Comparison of ENCODE assay signal across 26 cellular contexts in genomic region chr1:31189696-31190674, GRCh38. TPM values are rescaled to one million over a fixed set of nuclear protein-coding genes. Genes with fewer than 3 reads are reported as not detected.
A peak's percentile ranks its signal among the peaks of the same experiment; 100 is the strongest.
DNase-seq lines count a peak whose midpoint lies in the region; ATAC-seq, FAIRE-seq and TF ChIP-seq lines count a peak whose summit lies in the region.
"Had no signal": no experiment of that assay in that cellular context is flagged by ENCODE, and none has a peak within 500 bp of the region (broad histone marks: within the 10 kb centered on the region; RNA-seq: fewer than 3 reads in every experiment).

No MANE protein-coding gene starts in this region.

- no peak for TF ChIP-seq CTCF in natural killer cell (IDR thresholded peaks at IDR 0.05)
- TF ChIP-seq CTCF in brain (conservative IDR thresholded peaks at IDR 0.05), result no peak
- no peak for TF ChIP-seq CTCF in H1 (IDR thresholded peaks at IDR 0.05; ENCODE audit: control extremely low read depth in 1 of 3, insufficient read depth in 1 of 3, low read depth in 1 of 3, low read length in 3 of 3)
- no peak for TF ChIP-seq CTCF in foreskin fibroblast (IDR thresholded peaks at IDR 0.05; ENCODE audit: low read depth, low read length)

- no peak overlapping the region for H3K27ac ChIP-seq in H1 (ENCODE audit: low read depth, low read length)
- H3K27ac ChIP-seq in CD8-positive, alpha-beta memory T cell (ENCODE audit: low read depth, low read length), result no peak overlapping the region
- H3K27ac ChIP-seq: BLaER1, GM23248, SK-N-MC had no signal

- no peak overlapping the region for H3K56ac ChIP-seq in H1 (replicated peaks; ENCODE audit: insufficient read length, low read depth, low read length)

- H3K4ac ChIP-seq in H1 (replicated peaks; ENCODE audit: insufficient read length, low read depth, low read length), result no peak overlapping the region

- no peak for TF ChIP-seq RAD21 in H1 (IDR thresholded peaks at IDR 0.05 in 1 of 2, conservative IDR thresholded peaks at IDR 0.05 in 1 of 2; ENCODE audit: low read depth in 2 of 2, low read length in 2 of 2)

- peaks cover 0 to 3% (median 0%) of the 10 kb centered on the region in 4 experiments; a peak in 2 of 7 replicates for H3K4me1 ChIP-seq in H1 (replicated peaks in 1 of 4; ENCODE audit: control insufficient read depth in 3 of 4, insufficient read depth in 4 of 4, low read length in 3 of 4)
- H3K4me1 ChIP-seq in CD8-positive, alpha-beta memory T cell (ENCODE audit: insufficient read depth, low read length), result no peaks in the 10 kb centered on the region

- H2AFZ ChIP-seq in H1 (ENCODE audit: low read length), result no peak overlapping the region
- H2AFZ ChIP-seq: GM23248 had no signal

- no peaks in the 10 kb centered on the region for H3K36me3 ChIP-seq in H1 (ENCODE audit: control insufficient read depth in 2 of 4, insufficient read depth in 4 of 4, low read length in 3 of 4)
- H3K36me3 ChIP-seq in CD8-positive, alpha-beta memory T cell (ENCODE audit: insufficient read depth, low read length), result no peaks in the 10 kb centered on the region
- H3K36me3 ChIP-seq: BLaER1 had no signal

- H3K14ac ChIP-seq in H1 (ENCODE audit: insufficient read length), result no peak overlapping the region

- DNase-seq in natural killer cell treated with Interleukin-12 subunit alpha and Interleukin-12 subunit beta and Interleukin-15 and Interleukin-18, amount 100 ng/mL, for 72 hours (ENCODE audit: low spot score), result peak; percentile 53
- DNase-seq in natural killer cell, result no peak
- no peak for DNase-seq in H1 (ENCODE audit: low read depth in 1 of 2, low spot score in 2 of 2)
- no peak for DNase-seq in foreskin fibroblast
- DNase-seq in cortex of kidney (lab: John Stamatoyannopoulos, UW), result no peak
- DNase-seq in NCI-H187 treated with DMSO at 0.1 percent for 48 hours (lab: John Stamatoyannopoulos, UW), result no peak
- no peak for DNase-seq in CD8-positive, alpha-beta memory T cell
- DNase-seq: CD4-positive, CD25-positive, alpha-beta regulatory T cell; GDM1; GM23248; H9; HFFc6; NCI-H1092 treated with DMSO at 0.1 percent for 48 hours; NCI-H1436; NCI-H187; NCI-H2171 treated with DMSO at 0.1 percent for 48 hours; NCI-H524 treated with DMSO at 0.1 percent for 48 hours; NCI-H774; SIG-M5 had no signal

- H3K27ac Mint-ChIP-seq in natural killer cell treated with Interleukin-12 subunit alpha and Interleukin-12 subunit beta and Interleukin-15 and Interleukin-18, amount 100 ng/mL, for 72 hours, result no peak overlapping the region
- H3K27ac Mint-ChIP-seq in natural killer cell (no peak overlapping the region), brain (peak overlapping the region in 3 of 5 experiments; percentile 23 to 56 (median 33))
- no peak overlapping the region for H3K27ac Mint-ChIP-seq in CD8-positive, alpha-beta memory T cell
- H3K27ac Mint-ChIP-seq: CD4-positive, CD25-positive, alpha-beta regulatory T cell; HFFc6; IgD-negative memory B cell had no signal

- no peak overlapping the region for H3K4me3 ChIP-seq in H1 (ENCODE audit: extremely low read depth in 1 of 4, insufficient read depth in 2 of 4, low read depth in 3 of 4, low read length in 4 of 4)
- H3K4me3 ChIP-seq in foreskin fibroblast (ENCODE audit: low read depth in 1 of 2, low read length in 2 of 2), result no peak overlapping the region
- no peak overlapping the region for H3K4me3 ChIP-seq in CD8-positive, alpha-beta memory T cell (ENCODE audit: low read length)
- H3K4me3 ChIP-seq: BLaER1, GM23248, SK-N-MC had no signal

- H3K9ac ChIP-seq in H1 (replicated peaks in 1 of 4; ENCODE audit: extremely low read depth in 1 of 4, low read depth in 3 of 4, low read length in 3 of 4), result no peak overlapping the region
- H3K9ac ChIP-seq: BLaER1, GM23248 had no signal

- H2BK5ac ChIP-seq in H1 (ENCODE audit: low read depth, low read length), result no peak overlapping the region

- no peaks in the 10 kb centered on the region for H3K9me3 Mint-ChIP-seq in natural killer cell treated with Interleukin-12 subunit alpha and Interleukin-12 subunit beta and Interleukin-15 and Interleukin-18, amount 100 ng/mL, for 72 hours
- no peaks in the 10 kb centered on the region for H3K9me3 Mint-ChIP-seq in natural killer cell
- H3K9me3 Mint-ChIP-seq in brain, result peaks cover 0 to 1% (median 0%) of the 10 kb centered on the region in 5 experiments
- H3K9me3 Mint-ChIP-seq in CD8-positive, alpha-beta memory T cell, result no peaks in the 10 kb centered on the region
- H3K9me3 Mint-ChIP-seq: H9, HFFc6 had no signal

- H3K27me3 ChIP-seq in H1 (replicated peaks in 1 of 4; ENCODE audit: control insufficient read depth in 3 of 4, extremely low read depth in 1 of 4, insufficient read depth in 3 of 4, low read length in 3 of 4), result no peaks in the 10 kb centered on the region
- no peaks in the 10 kb centered on the region for H3K27me3 ChIP-seq in CD8-positive, alpha-beta memory T cell (ENCODE audit: insufficient read depth, low read length, poor library complexity, severe bottlenecking)
- H3K27me3 ChIP-seq: BLaER1 had no signal

- no peaks in the 10 kb centered on the region for H3K4me1 Mint-ChIP-seq in natural killer cell treated with Interleukin-12 subunit alpha and Interleukin-12 subunit beta and Interleukin-15 and Interleukin-18, amount 100 ng/mL, for 72 hours (ENCODE audit: low read depth in 2 of 2)
- no peaks in the 10 kb centered on the region for H3K4me1 Mint-ChIP-seq in natural killer cell
- H3K4me1 Mint-ChIP-seq in brain, result peaks cover 11% of the 10 kb centered on the region
- no peaks in the 10 kb centered on the region for H3K4me1 Mint-ChIP-seq in CD8-positive, alpha-beta memory T cell
- H3K4me1 Mint-ChIP-seq: CD4-positive, CD25-positive, alpha-beta regulatory T cell; IgD-negative memory B cell had no signal

- no peak for FAIRE-seq in H1 (lab: Jason Lieb, UNC)
- FAIRE-seq: D721Med, GM12891, RCC 7860 had no signal

- H3K23me2 ChIP-seq in H1 (ENCODE audit: low read depth, low read length), result peaks cover 3% of the 10 kb centered on the region; the same call in 1 of the 2 replicates

- no peak overlapping the region for H4K5ac ChIP-seq in H1 (ENCODE audit: insufficient read length, low read depth, low read length)

- TF ChIP-seq POLR2A in H1 (IDR thresholded peaks at IDR 0.05; ENCODE audit: control extremely low read depth in 1 of 2, low read depth in 2 of 2, low read length in 2 of 2), result no peak

- CTCF ChIA-PET in H1 (lab: Charles Lee; ENCODE audit: partially characterized antibody), result interaction anchor here (0.6 to 3.7 kb wide), 12 partner anchors 8 to 232 kb away, joined by 3 to 14 read pairs (median 6); no protein-coding TSS in a partner anchor
- CTCF ChIA-PET in CD8-positive, alpha-beta memory T cell (lab: Charles Lee), result no interaction called here

- H3K27me3 Mint-ChIP-seq in natural killer cell treated with Interleukin-12 subunit alpha and Interleukin-12 subunit beta and Interleukin-15 and Interleukin-18, amount 100 ng/mL, for 72 hours, result peaks cover 10 to 11% of the 10 kb centered on the region in 2 donors
- H3K27me3 Mint-ChIP-seq in natural killer cell (ENCODE audit: low read depth in 2 of 2) (peaks cover 8 to 9% of the 10 kb centered on the region in 2 donors), brain (no peaks in the 10 kb centered on the region)
- peaks cover 1 to 10% of the 10 kb centered on the region in 2 donors for H3K27me3 Mint-ChIP-seq in CD8-positive, alpha-beta memory T cell

- H3K9me3 ChIP-seq in H1 (ENCODE audit: insufficient read depth in 2 of 2, low read depth in 1 of 2, low read length in 1 of 2), result no peaks in the 10 kb centered on the region
- H3K9me3 ChIP-seq in CD8-positive, alpha-beta memory T cell (ENCODE audit: low read length), result no peaks in the 10 kb centered on the region
- H3K9me3 ChIP-seq: BLaER1 had no signal

- POLR2A ChIA-PET in H1 (lab: Charles Lee; ENCODE audit: partially characterized antibody), result interaction anchor here (0.6 to 1.5 kb wide), 4 partner anchors 8 to 149 kb away, joined by 3 to 6 read pairs (median 3); no protein-coding TSS in a partner anchor
- POLR2A ChIA-PET in CD8-positive, alpha-beta memory T cell (lab: Charles Lee), result no interaction called here

- 89% methylated on average over 4 of the region's 4 CpGs; no CpG with 5 or more reads in 1 of the 2 experiments for WGBS in H1 (ENCODE audit: extremely low coverage in 1 of 2, insufficient coverage in 1 of 2, insufficient read length in 1 of 2, insufficient replicate concordance in 2 of 2, low coverage in 1 of 2, low lambda C conversion rate in 2 of 2, missing lambda C conversion rate in 1 of 2), 2 experiments

- intact Hi-C loops in natural killer cell (cut with micrococcal nuclease), result no loop called here

- H3K18ac ChIP-seq in H1 (ENCODE audit: extremely low read depth, low read length), result no peak overlapping the region

- no peak overlapping the region for H2BK15ac ChIP-seq in H1 (ENCODE audit: low read length)

- no peak overlapping the region for H2BK12ac ChIP-seq in H1 (ENCODE audit: low read depth, low read length)

- no peak overlapping the region for H2BK120ac ChIP-seq in H1 (replicated peaks; ENCODE audit: low read depth, low read length)

- peaks cover 0 to 4% of the 10 kb centered on the region in 2 experiments for H4K20me1 ChIP-seq in H1 (replicated peaks in 1 of 2; ENCODE audit: control insufficient read depth in 1 of 2, insufficient read depth in 2 of 2, low read length in 2 of 2)
- H4K20me1 ChIP-seq: BLaER1 had no signal

- no peaks in the 10 kb centered on the region; the same call in 1 of the 2 replicates for H3K79me1 ChIP-seq in H1 (ENCODE audit: low read depth, low read length)

- no peak overlapping the region for H3K4me3 Mint-ChIP-seq in natural killer cell treated with Interleukin-12 subunit alpha and Interleukin-12 subunit beta and Interleukin-15 and Interleukin-18, amount 100 ng/mL, for 72 hours
- H3K4me3 Mint-ChIP-seq in natural killer cell (no peak overlapping the region), brain (no peak overlapping the region)
- no peak overlapping the region for H3K4me3 Mint-ChIP-seq in CD8-positive, alpha-beta memory T cell
- H3K4me3 Mint-ChIP-seq: CD4-positive, CD25-positive, alpha-beta regulatory T cell; H9; HFFc6; IgD-negative memory B cell had no signal

- no peaks in the 10 kb centered on the region for H3K79me2 ChIP-seq in H1 (ENCODE audit: control insufficient read depth in 1 of 2, insufficient read depth in 2 of 2, low read length in 2 of 2)

- no peak overlapping the region for H4K8ac ChIP-seq in H1 (ENCODE audit: extremely low read depth, insufficient read depth, low read length)

- ATAC-seq in natural killer cell treated with Interleukin-12 subunit alpha and Interleukin-12 subunit beta and Interleukin-15 and Interleukin-18, amount 100 ng/mL, for 72 hours, result no peak
- ATAC-seq in natural killer cell, result no peak

- H2AK5ac ChIP-seq in H1 (ENCODE audit: low read depth, low read length), result no peak overlapping the region

- no peaks in the 10 kb centered on the region for H3K36me3 Mint-ChIP-seq in natural killer cell treated with Interleukin-12 subunit alpha and Interleukin-12 subunit beta and Interleukin-15 and Interleukin-18, amount 100 ng/mL, for 72 hours
- H3K36me3 Mint-ChIP-seq in natural killer cell, result no peaks in the 10 kb centered on the region
- no peaks in the 10 kb centered on the region for H3K36me3 Mint-ChIP-seq in brain
- no peaks in the 10 kb centered on the region for H3K36me3 Mint-ChIP-seq in CD8-positive, alpha-beta memory T cell
- H3K36me3 Mint-ChIP-seq: CD4-positive, CD25-positive, alpha-beta regulatory T cell; IgD-negative memory B cell had no signal

- H3K4me2 ChIP-seq in H1 (ENCODE audit: insufficient read depth in 1 of 2, low read depth in 2 of 2, low read length in 2 of 2), result no peak overlapping the region
- H3K4me2 ChIP-seq: BLaER1 had no signal

- H3K23ac ChIP-seq in H1 (ENCODE audit: insufficient read length), result no peak overlapping the region

- no peak overlapping the region for H2BK20ac ChIP-seq in H1 (ENCODE audit: low read length)

- H4K91ac ChIP-seq in H1 (replicated peaks; ENCODE audit: insufficient read length, low read length), result no peak overlapping the region

- no peak for TF ChIP-seq EP300 in H1 (IDR thresholded peaks at IDR 0.05; ENCODE audit: borderline replicate concordance in 1 of 2, low read depth in 2 of 2, low read length in 2 of 2)

RNA-seq across cellular contexts. Expression of gene NKAIN1, which starts 49.7 kb away (rescaled TPM):
- not detected for total RNA-seq in natural killer cell treated with Interleukin-12 subunit alpha and Interleukin-12 subunit beta and Interleukin-15 and Interleukin-18, amount 100 ng/mL, for 72 hours
- not detected for total RNA-seq in natural killer cell
- 21.1 TPM for polyA plus RNA-seq in brain (ENCODE audit: insufficient read depth, low read depth, low replicate concordance)
- total RNA-seq in H1 (2021; fragmentation: NEBNext Ultra II Directional; extraction: Animal tissue kit (Norgen Biotek cat#: 25700)), result 59.1 and 59.3 TPM in 2 replicates
- 66.9 and 117 TPM in 2 replicates for polyA plus RNA-seq in H1 (2011; rRNA removed)
- 40.4 TPM for polyA plus RNA-seq in H1 (2011; cell fraction: cytosol; rRNA removed)
- 79.6 TPM for polyA plus RNA-seq in H1 (2011; cell fraction: nucleus; rRNA removed)
- 45.8 to 59.1 TPM (median 49.2 TPM) in 4 replicates for polyA plus RNA-seq in H1 (2012, experiment 1 of 2)
- polyA plus RNA-seq in H1 (2012, experiment 2 of 2), result 63.2 TPM
- 38.8 TPM for polyA plus RNA-seq in H1 (2013, experiment 1 of 2)
- polyA plus RNA-seq in H1 (2013, experiment 2 of 2), result 46.7 TPM
- polyA minus RNA-seq in H1 (2011; rRNA and poly(A)+ RNA removed), result 152 and 153 TPM in 2 replicates
- polyA minus RNA-seq in H1 (2011; cell fraction: cytosol; rRNA and poly(A)+ RNA removed), result 35.4 TPM
- 17.1 TPM for polyA minus RNA-seq in H1 (2011; cell fraction: nucleus; rRNA and poly(A)+ RNA removed)
- not detected for total RNA-seq in CD8-positive, alpha-beta memory T cell
- not detected for polyA plus RNA-seq in CD8-positive, alpha-beta memory T cell
- total RNA-seq: CD4-positive, CD25-positive, alpha-beta regulatory T cell; HFFc6 had no signal
- polyA plus RNA-seq: CD4-positive, CD25-positive, alpha-beta regulatory T cell; GM23248; IgD-negative memory B cell had no signal

Comparison
In these comparisons a context has a peak if more than half of its experiments do, and no peak if none do; other contexts are left out.
1. H3K27ac Mint-ChIP-seq: peak in brain (3 of 5); none in natural killer cell treated with Interleukin-12 subunit alpha and Interleukin-12 subunit beta and Interleukin-15 and Interleukin-18, amount 100 ng/mL, for 72 hours (0 of 2), natural killer cell (0 of 2) and CD8-positive, alpha-beta memory T cell (0 of 8).
2. RNA of gene NKAIN1, which starts 49.7 kb away (total RNA-seq): 59.1 to 59.3 TPM in H1; not detected in CD8-positive, alpha-beta memory T cell, not detected in natural killer cell treated with Interleukin-12 subunit alpha and Interleukin-12 subunit beta and Interleukin-15 and Interleukin-18, amount 100 ng/mL, for 72 hours and not detected in natural killer cell; every median in the first group is over 10 times any median in the second.